Comparison of ENCODE assay signal across 28 cellular contexts in the genomic region with DNA sequence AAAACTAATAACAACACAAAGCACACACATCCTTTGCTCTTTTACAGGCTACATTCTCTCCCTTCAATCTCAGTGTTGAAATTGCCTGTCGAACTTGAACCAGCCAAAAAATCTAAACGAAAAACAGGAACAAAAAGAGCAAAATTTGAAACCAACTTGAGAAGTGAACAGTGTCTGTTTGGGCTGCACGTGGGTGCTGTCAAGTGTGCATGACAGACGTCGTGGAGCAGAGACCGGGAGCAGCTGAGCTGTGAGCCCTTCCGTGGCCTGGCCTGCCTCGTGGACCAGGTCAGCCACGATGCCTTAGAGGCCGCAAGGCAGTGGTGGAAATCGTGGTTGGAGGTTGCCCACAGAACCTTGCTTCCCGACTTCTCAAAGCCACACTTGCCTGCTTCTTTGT. TPM values are rescaled to one million over a fixed set of nuclear protein-coding genes. Genes with fewer than 3 reads are reported as not detected.
A peak's percentile ranks its signal among the peaks of the same experiment; 100 is the strongest.
DNase-seq lines count a peak whose midpoint lies in the region; ATAC-seq, FAIRE-seq and TF ChIP-seq lines count a peak whose summit lies in the region.
"Had no signal": no experiment of that assay in that cellular context is flagged by ENCODE, and none has a peak within 500 bp of the region (broad histone marks: within the 10 kb centered on the region; RNA-seq: fewer than 3 reads in every experiment).

No MANE protein-coding gene starts in this region.

- no peak overlapping the region for H3K27ac Mint-ChIP-seq in stimulated activated naive B cell treated with anti-CD40 and anti-IgM and Interleukin-4, amounts not matched to agents 10 μg/mL and 1 μg/mL and 100 μg/mL, for 72 hours
- H3K27ac Mint-ChIP-seq: CD4-positive, alpha-beta T cell had no signal

- peaks cover 4% of the 10 kb centered on the region for H3K27me3 ChIP-seq in DOHH2 (ENCODE audit: control insufficient read depth, low read length)
- H3K27me3 ChIP-seq in bronchial epithelial cell (ENCODE audit: control insufficient read depth, insufficient read depth, low read length), result no peaks in the 10 kb centered on the region
- H3K27me3 ChIP-seq: BE2C, MG63, SJSA1 had no signal

- H3K27ac ChIP-seq in DOHH2 (ENCODE audit: low read depth, low read length), result no peak overlapping the region
- H3K27ac ChIP-seq: SJSA1 had no signal

- no peak for TF ChIP-seq CTCF in DOHH2 (IDR thresholded peaks at IDR 0.05; ENCODE audit: low read depth, low read length, poor library complexity, severe bottlenecking)
- no peak for TF ChIP-seq CTCF in bronchial epithelial cell (IDR thresholded peaks at IDR 0.05; ENCODE audit: insufficient read depth, low read length, severe bottlenecking)

- 0 out of 2 replicates have a peak overlapping the region, but pooled peaks have one; percentile 4 for H3K4me2 ChIP-seq in DOHH2 (ENCODE audit: low read length)

- peak; percentile 70 for FAIRE-seq in bronchial epithelial cell (lab: Jason Lieb, UNC)

- no peak overlapping the region for H3K4me3 ChIP-seq in DOHH2 (ENCODE audit: low read length)
- H3K4me3 ChIP-seq in bronchial epithelial cell (ENCODE audit: low read depth, low read length), result no peak overlapping the region
- H3K4me3 ChIP-seq: MG63, SJSA1 had no signal

- H3K4me3 Mint-ChIP-seq in stimulated activated naive B cell treated with anti-CD40 and anti-IgM and Interleukin-4, amounts not matched to agents 10 μg/mL and 1 μg/mL and 100 μg/mL, for 72 hours, result no peak overlapping the region
- H3K4me3 Mint-ChIP-seq: CD4-positive, alpha-beta T cell had no signal

- ATAC-seq in stimulated activated naive B cell treated with anti-CD40 and anti-IgM and Interleukin-4, amounts not matched to agents 10 μg/mL and 1 μg/mL and 100 μg/mL, for 72 hours (replicated peaks), result peak; percentile 59 to 72
- ATAC-seq in GM21515 (IDR thresholded peaks at IDR 0.05; ENCODE audit: unreplicated experiment), result no peak

- no peaks in the 10 kb centered on the region for H3K9me3 ChIP-seq in DOHH2 (ENCODE audit: control insufficient read depth, insufficient read depth, low read length)
- H3K9me3 ChIP-seq: BE2C, Caco-2, MG63, SJSA1 had no signal

- peak; percentile 9 to 38 for DNase-seq in NOMO-1 (lab: John Stamatoyannopoulos, UW; ENCODE audit: unreplicated experiment in 2 of 2)
- no peak for DNase-seq in bronchial epithelial cell (ENCODE audit: low read depth)
- no peak for DNase-seq in stimulated activated naive B cell treated with anti-CD40 and anti-IgM and Interleukin-4, amounts not matched to agents 10 μg/mL and 1 μg/mL and 100 μg/mL, for 72 hours
- no peak for DNase-seq in NCI-H526 treated with DMSO at 0.1 percent for 48 hours (lab: John Stamatoyannopoulos, UW)
- no peak for DNase-seq in COR-L47 (lab: John Stamatoyannopoulos, UW)
- DNase-seq: BE2C; Caco-2; CD4-positive, alpha-beta T cell; EL; GDM1; GOT3; HCEC 1CT; KBM-7; MG63; NCI-H1092 treated with DMSO at 0.1 percent for 48 hours; NCI-H1436; NCI-H187; NCI-H2081 treated with DMSO at 0.1 percent for 48 hours; NCI-H2171 treated with DMSO at 0.1 percent for 48 hours; NCI-H345; NCI-H510A treated with DMSO at 0.1 percent for 48 hours; NCI-H748 treated with DMSO at 0.1 percent for 48 hours; Right ventricle myocardium superior; RPMI8226; T-helper 2 cell had no signal

- H3K79me2 ChIP-seq in DOHH2 (ENCODE audit: control insufficient read depth, low read length), result no peaks in the 10 kb centered on the region

- peaks cover 24% of the 10 kb centered on the region for H3K4me1 ChIP-seq in DOHH2 (ENCODE audit: control insufficient read depth, low read length)
- H3K4me1 ChIP-seq: BE2C, Caco-2, SJSA1 had no signal

- H4K20me1 ChIP-seq in DOHH2 (ENCODE audit: control insufficient read depth, insufficient read depth, low read depth, low read length), result no peaks in the 10 kb centered on the region

- H3K36me3 Mint-ChIP-seq in stimulated activated naive B cell treated with anti-CD40 and anti-IgM and Interleukin-4, amounts not matched to agents 10 μg/mL and 1 μg/mL and 100 μg/mL, for 72 hours, result peaks cover 0 to 2% of the 10 kb centered on the region in 2 donors

- H3K36me3 ChIP-seq in DOHH2 (ENCODE audit: control insufficient read depth, low read length) (no peaks in the 10 kb centered on the region), bronchial epithelial cell (ENCODE audit: control insufficient read depth, insufficient read depth, low read length) (no peaks in the 10 kb centered on the region)
- H3K36me3 ChIP-seq: BE2C, MG63, SJSA1 had no signal

- no peaks in the 10 kb centered on the region for H3F3A ChIP-seq in DOHH2 (ENCODE audit: control insufficient read depth, insufficient read depth)

- H3K27me3 Mint-ChIP-seq in stimulated activated naive B cell treated with anti-CD40 and anti-IgM and Interleukin-4, amounts not matched to agents 10 μg/mL and 1 μg/mL and 100 μg/mL, for 72 hours, result peaks cover 31 to 38% of the 10 kb centered on the region in 2 donors

- no peaks in the 10 kb centered on the region for H3K9me2 ChIP-seq in DOHH2 (replicated peaks; ENCODE audit: control insufficient read depth, low read length)

- no peaks in the 10 kb centered on the region for H3K9me3 Mint-ChIP-seq in stimulated activated naive B cell treated with anti-CD40 and anti-IgM and Interleukin-4, amounts not matched to agents 10 μg/mL and 1 μg/mL and 100 μg/mL, for 72 hours
- H3K9me3 Mint-ChIP-seq: CD4-positive, alpha-beta T cell had no signal

- H3K4me1 Mint-ChIP-seq in stimulated activated naive B cell treated with anti-CD40 and anti-IgM and Interleukin-4, amounts not matched to agents 10 μg/mL and 1 μg/mL and 100 μg/mL, for 72 hours, result peaks cover 18 to 23% of the 10 kb centered on the region in 2 donors

RNA-seq across cellular contexts. Expression of a gene that starts 34.8 kb away (rescaled TPM):
- total RNA-seq in bronchial epithelial cell, result 6.1 and 8.3 TPM in 2 replicates

RNA-seq across cellular contexts. Expression of a gene that starts 46.8 kb away (rescaled TPM):
- not detected in 2 replicates for total RNA-seq in bronchial epithelial cell
- total RNA-seq: Right ventricle myocardium superior had no signal

Comparison
In these comparisons a context has a peak if more than half of its experiments do, and no peak if none do; other contexts are left out.
1. DNase-seq: peak in NOMO-1 (2 of 2); none in bronchial epithelial cell (single experiment), stimulated activated naive B cell treated with anti-CD40 and anti-IgM and Interleukin-4, amounts not matched to agents 10 μg/mL and 1 μg/mL and 100 μg/mL, for 72 hours (single experiment), NCI-H526 treated with DMSO at 0.1 percent for 48 hours (single experiment) and COR-L47 (single experiment).